ENCODE assay signal across 1 cellular context in genomic region chr17:31917065-31917529, GRCh38.
TF ChIP-seq lines count a peak whose summit lies in the region.

No MANE protein-coding gene starts in this region.

TF ChIP-seq in GM23338, 12 proteins besides CTCF, POLR2A, EP300 and RAD21:
- TF ChIP-seq JUNB (IDR thresholded peaks at IDR 0.05; ENCODE audit: unreplicated experiment) (no peak), POLR2AphosphoS5 (IDR thresholded peaks at IDR 0.05; ENCODE audit: low read depth) (no peak), STAT1 (IDR thresholded peaks at IDR 0.05; ENCODE audit: unreplicated experiment) (no peak), REST (IDR thresholded peaks at IDR 0.05; ENCODE audit: unreplicated experiment) (no peak)
